Comparison of ENCODE assay signal across 17 cellular contexts in the genomic region with DNA sequence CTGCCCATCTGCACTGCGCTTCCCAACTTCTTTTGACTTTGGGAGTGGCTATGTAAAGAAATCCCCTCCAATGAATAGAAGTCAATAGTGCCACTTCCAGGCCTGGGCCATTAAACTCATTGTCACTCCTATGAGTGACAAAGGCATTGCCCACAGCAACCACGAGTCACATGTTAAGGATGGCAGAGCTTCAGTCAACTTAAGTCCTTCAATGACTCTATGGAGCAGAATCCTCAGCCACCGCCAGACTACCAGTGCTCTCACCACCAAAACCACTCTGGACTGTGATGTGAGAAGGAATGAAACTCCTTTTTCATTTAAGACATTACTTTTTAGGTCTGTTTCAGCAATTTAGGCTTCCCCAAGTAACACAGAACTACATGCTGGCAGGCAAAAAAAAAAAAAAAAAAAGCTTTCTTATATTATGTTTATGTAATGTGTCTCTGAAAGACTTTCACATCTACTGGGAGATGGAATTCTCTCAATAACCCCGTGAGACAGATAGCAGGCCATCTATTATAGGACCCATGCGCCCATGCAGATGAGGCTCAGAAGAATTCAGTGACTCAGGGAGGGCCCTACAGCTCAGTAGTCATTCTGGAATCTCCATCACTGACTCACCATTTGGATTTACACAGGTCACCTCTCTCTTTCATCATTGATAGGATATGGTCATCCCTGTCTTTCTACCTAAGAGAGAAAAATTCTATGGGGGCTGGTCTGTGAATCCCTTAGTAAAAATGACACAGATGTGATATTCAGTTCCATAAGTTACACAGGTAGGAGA.
A peak's percentile ranks its signal among the peaks of the same experiment; 100 is the strongest.
DNase-seq lines count a peak whose midpoint lies in the region; ATAC-seq and TF ChIP-seq lines count a peak whose summit lies in the region.
"Had no signal": no experiment of that assay in that cellular context is flagged by ENCODE, and none has a peak within 500 bp of the region (broad histone marks: within the 10 kb centered on the region; RNA-seq: fewer than 3 reads in every experiment).

No MANE protein-coding gene starts in this region.

- CTCF ChIA-PET in activated naive CD4-positive, alpha-beta T cell treated with anti-CD3 and anti-CD28 coated beads, Interleukin-2, amount 10 ng/mL, durations not matched to agents 7 days and 5 days (lab: Charles Lee), result interaction anchor here (0.6 kb wide), 1 partner anchor 302 kb away, joined by 3 read pairs; no protein-coding TSS in a partner anchor

- no peaks in the 10 kb centered on the region for H3K4me1 Mint-ChIP-seq in activated naive CD4-positive, alpha-beta T cell treated with anti-CD3 and anti-CD28 coated beads, Interleukin-2, amount 10 ng/mL, durations not matched to agents 7 days and 5 days
- no peaks in the 10 kb centered on the region for H3K4me1 Mint-ChIP-seq in stimulated activated effector memory CD8-positive, alpha-beta T cell treated with anti-CD3 and anti-CD28 coated beads, Interleukin-12 subunit alpha, Interleukin-12 subunit beta, amount 100 ng/mL, for 72 hours

- H3K27me3 ChIP-seq in psoas muscle (ENCODE audit: insufficient read depth in 3 of 3, low read length in 2 of 3), result no peaks in the 10 kb centered on the region

- WGBS in psoas muscle, 3 donors, result 89 to 93% (median 91%) methylated on average over 5 of the region's 5 CpGs

- no peak for DNase-seq in activated naive CD4-positive, alpha-beta T cell treated with anti-CD3 and anti-CD28 coated beads, Interleukin-2, amount 50 U/mL, for 72 hours (ENCODE audit: low spot score in 2 of 2)
- DNase-seq in activated naive CD4-positive, alpha-beta T cell treated with anti-CD3 and anti-CD28 coated beads, Interleukin-2, amount 10 ng/mL, durations not matched to agents 7 days and 5 days, result no peak
- peak; percentile 4 for DNase-seq in Jurkat, Clone E6-1 (ENCODE audit: low read depth, low spot score)
- DNase-seq in epithelial cell of prostate (ENCODE audit: low read depth, low spot score) (peak; percentile 33), putamen (ENCODE audit: low spot score) (no peak), psoas muscle (no peak), NCI-H82 treated with DMSO at 0.1 percent for 48 hours (lab: John Stamatoyannopoulos, UW; ENCODE audit: unreplicated experiment) (no peak)
- DNase-seq in stimulated activated effector memory CD8-positive, alpha-beta T cell treated with anti-CD3 and anti-CD28 coated beads, Interleukin-12 subunit alpha, Interleukin-12 subunit beta, amount 100 ng/mL, for 72 hours (ENCODE audit: low spot score in 2 of 2), result no peak
- DNase-seq: activated CD4-positive, alpha-beta T cell treated with anti-CD3 and anti-CD28 coated beads, Interleukin-2, amount 50 U/mL, for 4 hours; caudate nucleus; DMS79; NCI-H187 treated with DMSO at 0.1 percent for 48 hours; SHP77; small intestine; T-helper 9 cell had no signal

- H3K27me3 Mint-ChIP-seq in activated naive CD4-positive, alpha-beta T cell treated with anti-CD3 and anti-CD28 coated beads, Interleukin-2, amount 10 ng/mL, durations not matched to agents 7 days and 5 days, result peaks cover 6% of the 10 kb centered on the region

- H3K4me1 ChIP-seq in psoas muscle, result no peaks in the 10 kb centered on the region

- no peak overlapping the region for H3K27ac Mint-ChIP-seq in activated naive CD4-positive, alpha-beta T cell treated with anti-CD3 and anti-CD28 coated beads, Interleukin-2, amount 50 U/mL, for 72 hours
- no peak overlapping the region for H3K27ac Mint-ChIP-seq in activated naive CD4-positive, alpha-beta T cell treated with anti-CD3 and anti-CD28 coated beads, Interleukin-2, amount 10 ng/mL, durations not matched to agents 7 days and 5 days
- no peak overlapping the region for H3K27ac Mint-ChIP-seq in stimulated activated effector memory CD8-positive, alpha-beta T cell treated with anti-CD3 and anti-CD28 coated beads, Interleukin-12 subunit alpha, Interleukin-12 subunit beta, amount 100 ng/mL, for 72 hours
- H3K27ac Mint-ChIP-seq: mesothelial cell of epicardium had no signal

- intact Hi-C loops in psoas muscle (cut with DNase I), result no loop called here

- H3K9me3 ChIP-seq in psoas muscle, result no peaks in the 10 kb centered on the region

- no peaks in the 10 kb centered on the region for H3K36me3 ChIP-seq in psoas muscle (ENCODE audit: insufficient read depth in 1 of 2, low read depth in 1 of 2)

- no peaks in the 10 kb centered on the region for H3K9me3 Mint-ChIP-seq in activated naive CD4-positive, alpha-beta T cell treated with anti-CD3 and anti-CD28 coated beads, Interleukin-2, amount 50 U/mL, for 72 hours
- no peaks in the 10 kb centered on the region for H3K9me3 Mint-ChIP-seq in activated naive CD4-positive, alpha-beta T cell treated with anti-CD3 and anti-CD28 coated beads, Interleukin-2, amount 10 ng/mL, durations not matched to agents 7 days and 5 days
- no peaks in the 10 kb centered on the region for H3K9me3 Mint-ChIP-seq in stimulated activated effector memory CD8-positive, alpha-beta T cell treated with anti-CD3 and anti-CD28 coated beads, Interleukin-12 subunit alpha, Interleukin-12 subunit beta, amount 100 ng/mL, for 72 hours
- H3K9me3 Mint-ChIP-seq: mesothelial cell of epicardium had no signal

- no peak overlapping the region for H3K4me3 ChIP-seq in Jurkat, Clone E6-1 (ENCODE audit: low read length)
- H3K4me3 ChIP-seq in psoas muscle, result no peak overlapping the region
- H3K4me3 ChIP-seq: GM12878 had no signal

- no peak overlapping the region for H3K4me3 Mint-ChIP-seq in activated naive CD4-positive, alpha-beta T cell treated with anti-CD3 and anti-CD28 coated beads, Interleukin-2, amount 10 ng/mL, durations not matched to agents 7 days and 5 days
- H3K4me3 Mint-ChIP-seq in stimulated activated effector memory CD8-positive, alpha-beta T cell treated with anti-CD3 and anti-CD28 coated beads, Interleukin-12 subunit alpha, Interleukin-12 subunit beta, amount 100 ng/mL, for 72 hours, result no peak overlapping the region
- H3K4me3 Mint-ChIP-seq: mesothelial cell of epicardium had no signal

- H3K36me3 Mint-ChIP-seq in activated naive CD4-positive, alpha-beta T cell treated with anti-CD3 and anti-CD28 coated beads, Interleukin-2, amount 50 U/mL, for 72 hours, result no peaks in the 10 kb centered on the region
- H3K36me3 Mint-ChIP-seq in activated naive CD4-positive, alpha-beta T cell treated with anti-CD3 and anti-CD28 coated beads, Interleukin-2, amount 10 ng/mL, durations not matched to agents 7 days and 5 days, result no peaks in the 10 kb centered on the region
- no peaks in the 10 kb centered on the region for H3K36me3 Mint-ChIP-seq in stimulated activated effector memory CD8-positive, alpha-beta T cell treated with anti-CD3 and anti-CD28 coated beads, Interleukin-12 subunit alpha, Interleukin-12 subunit beta, amount 100 ng/mL, for 72 hours
- H3K36me3 Mint-ChIP-seq: mesothelial cell of epicardium had no signal

- no peak for TF ChIP-seq CTCF in psoas muscle (IDR thresholded peaks at IDR 0.05)

- peak overlapping the region; percentile 57 for H3K27ac ChIP-seq in epithelial cell of prostate
- no peak overlapping the region for H3K27ac ChIP-seq in psoas muscle

- peak; percentile 46 to 74 for ATAC-seq in activated naive CD4-positive, alpha-beta T cell treated with anti-CD3 and anti-CD28 coated beads, Interleukin-2, amount 50 U/mL, for 72 hours
- peak; percentile 69 for ATAC-seq in stimulated activated effector memory CD8-positive, alpha-beta T cell treated with anti-CD3 and anti-CD28 coated beads, Interleukin-12 subunit alpha, Interleukin-12 subunit beta, amount 100 ng/mL, for 72 hours
- ATAC-seq in psoas muscle, result no peak
- ATAC-seq: GM12878 had no signal

Comparison
In these comparisons a context has a peak if more than half of its experiments do, and no peak if none do; other contexts are left out.
1. ATAC-seq: peak in activated naive CD4-positive, alpha-beta T cell treated with anti-CD3 and anti-CD28 coated beads, Interleukin-2, amount 50 U/mL, for 72 hours (2 of 2) and stimulated activated effector memory CD8-positive, alpha-beta T cell treated with anti-CD3 and anti-CD28 coated beads, Interleukin-12 subunit alpha, Interleukin-12 subunit beta, amount 100 ng/mL, for 72 hours (single experiment); none in psoas muscle (0 of 4).
2. DNase-seq: peak in Jurkat, Clone E6-1 (single experiment) and epithelial cell of prostate (single experiment); none in activated naive CD4-positive, alpha-beta T cell treated with anti-CD3 and anti-CD28 coated beads, Interleukin-2, amount 50 U/mL, for 72 hours (0 of 2), activated naive CD4-positive, alpha-beta T cell treated with anti-CD3 and anti-CD28 coated beads, Interleukin-2, amount 10 ng/mL, durations not matched to agents 7 days and 5 days (single experiment), stimulated activated effector memory CD8-positive, alpha-beta T cell treated with anti-CD3 and anti-CD28 coated beads, Interleukin-12 subunit alpha, Interleukin-12 subunit beta, amount 100 ng/mL, for 72 hours (0 of 2), putamen (single experiment), psoas muscle (0 of 2) and NCI-H82 treated with DMSO at 0.1 percent for 48 hours (single experiment).